In the genomic region with DNA sequence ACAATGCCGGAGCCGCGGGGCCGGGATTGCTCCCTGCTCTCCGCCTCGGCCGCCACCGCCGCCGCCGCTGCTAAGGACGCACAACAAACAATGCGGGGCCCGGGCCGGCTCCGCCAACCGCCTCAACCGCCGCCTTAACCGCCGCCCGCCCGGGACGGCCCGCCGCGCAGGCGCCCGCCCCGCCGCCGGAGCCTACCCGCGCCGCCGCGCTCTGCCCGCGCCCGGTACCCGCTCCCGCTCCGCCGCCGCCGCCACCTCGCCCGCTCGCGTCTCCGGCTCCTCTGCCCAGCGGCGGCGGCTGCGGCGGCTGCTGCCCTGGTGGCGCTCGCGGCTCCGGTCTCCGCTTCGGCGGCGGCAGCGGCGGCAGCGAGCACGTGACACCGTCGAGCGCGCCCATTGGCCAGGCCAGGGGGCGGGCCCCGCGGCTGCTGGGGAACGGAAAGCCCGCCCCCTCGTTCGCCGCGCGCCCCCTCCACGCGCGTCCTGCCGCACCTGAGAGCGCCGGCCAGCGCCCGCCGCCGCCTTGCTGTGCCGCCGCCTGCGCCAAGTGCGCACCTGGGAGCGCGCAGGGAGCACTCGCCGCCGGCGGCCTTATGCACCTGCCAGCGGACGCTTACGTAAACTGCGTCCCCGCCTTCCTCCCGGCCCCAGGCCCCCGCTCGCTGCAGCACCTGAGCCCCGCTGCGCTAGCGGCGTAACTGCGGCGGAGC, we compare ENCODE assay signal across 8 cellular contexts. TPM values are rescaled to one million over a fixed set of nuclear protein-coding genes. Genes with fewer than 3 reads are reported as not detected.
A peak's percentile ranks its signal among the peaks of the same experiment; 100 is the strongest.
DNase-seq lines count a peak whose midpoint lies in the region; ATAC-seq and TF ChIP-seq lines count a peak whose summit lies in the region.

STRBP (minus strand) TSS at position 347 of the 710 bp plus-strand sequence. CDS start 84,452 bp downstream, outside the sequence.

- no peaks in the 10 kb centered on the region for H3K27me3 Mint-ChIP-seq in CD4-positive, alpha-beta memory T cell
- H3K27me3 Mint-ChIP-seq in activated CD8-positive, alpha-beta T cell treated with anti-CD3 and anti-CD28 coated beads, Interleukin-2, amount 10 ng/mL, durations not matched to agents 7 days and 5 days (ENCODE audit: low read depth): peaks cover 3% of the 10 kb centered on the region
- no peaks in the 10 kb centered on the region for H3K27me3 Mint-ChIP-seq in memory B cell

- intact Hi-C loops in CD4-positive, alpha-beta memory T cell (cut with micrococcal nuclease): loop anchor here (1.0 to 10.0 kb wide), 4 partner anchors 54 to 440 kb away; partner anchors contain the start of genes PDCL and RABGAP1

- peaks cover 19 to 33% (median 25%) of the 10 kb centered on the region in 4 donors for H3K4me1 Mint-ChIP-seq in CD4-positive, alpha-beta memory T cell
- H3K4me1 Mint-ChIP-seq in activated CD8-positive, alpha-beta T cell treated with anti-CD3 and anti-CD28 coated beads, Interleukin-2, amount 10 ng/mL, durations not matched to agents 7 days and 5 days (ENCODE audit: low read depth): peaks cover 26% of the 10 kb centered on the region
- H3K4me1 Mint-ChIP-seq in memory B cell: peaks cover 44% of the 10 kb centered on the region

- peak; percentile 89 for ATAC-seq in GM19463 (IDR thresholded peaks at IDR 0.05; ENCODE audit: unreplicated experiment)
- peak; percentile 93 for ATAC-seq in activated CD8-positive, alpha-beta T cell treated with anti-CD3 and anti-CD28 coated beads, Interleukin-2, amount 10 ng/mL, durations not matched to agents 7 days and 5 days
- peak; percentile 90 for ATAC-seq in memory B cell (ENCODE audit: low read depth)

- TF ChIP-seq CTCF in HL-60 (IDR thresholded peaks at IDR 0.05; ENCODE audit: insufficient read depth, low read length): no peak

- no peaks in the 10 kb centered on the region for H3K9me3 Mint-ChIP-seq in CD4-positive, alpha-beta memory T cell
- H3K9me3 Mint-ChIP-seq in activated CD8-positive, alpha-beta T cell treated with anti-CD3 and anti-CD28 coated beads, Interleukin-2, amount 10 ng/mL, durations not matched to agents 7 days and 5 days (ENCODE audit: insufficient read depth): no peaks in the 10 kb centered on the region
- no peaks in the 10 kb centered on the region for H3K9me3 Mint-ChIP-seq in memory B cell

- no peaks in the 10 kb centered on the region for H3K36me3 ChIP-seq in CD4-positive, alpha-beta memory T cell (ENCODE audit: insufficient read depth, low read length)

- H3K27ac Mint-ChIP-seq in CD4-positive, alpha-beta memory T cell: peak within 1 kb of the TSS; percentile 77 to 94 (median 89)
- peak within 1 kb of the TSS; percentile 70 for H3K27ac Mint-ChIP-seq in activated CD8-positive, alpha-beta T cell treated with anti-CD3 and anti-CD28 coated beads, Interleukin-2, amount 10 ng/mL, durations not matched to agents 7 days and 5 days
- H3K27ac Mint-ChIP-seq in memory B cell: peak within 1 kb of the TSS; percentile 76

- no peaks in the 10 kb centered on the region for H3K9me3 ChIP-seq in CD4-positive, alpha-beta memory T cell (ENCODE audit: control insufficient read depth in 1 of 2, low read length in 2 of 2)

- H3K4me3 Mint-ChIP-seq in CD4-positive, alpha-beta memory T cell: peak within 1 kb of the TSS; percentile 82 to 93 (median 90)
- peak within 1 kb of the TSS; percentile 76 for H3K4me3 Mint-ChIP-seq in activated CD8-positive, alpha-beta T cell treated with anti-CD3 and anti-CD28 coated beads, Interleukin-2, amount 10 ng/mL, durations not matched to agents 7 days and 5 days
- peak within 1 kb of the TSS; percentile 86 for H3K4me3 Mint-ChIP-seq in memory B cell

- POLR2A ChIA-PET in CD4-positive, alpha-beta memory T cell (lab: Charles Lee; ENCODE audit: partially characterized antibody): interaction anchor here (0.7 to 1.8 kb wide), 5 partner anchors 37 to 365 kb away, joined by 3 to 12 read pairs (median 4); no protein-coding TSS in a partner anchor
- POLR2A ChIA-PET in activated CD8-positive, alpha-beta T cell treated with anti-CD3 and anti-CD28 coated beads, Interleukin-2, amount 10 ng/mL, durations not matched to agents 7 days and 5 days (lab: Charles Lee): interaction anchor here (0.6 to 1.3 kb wide), 3 partner anchors 37 to 409 kb away, joined by 3 to 4 read pairs (median 3); no protein-coding TSS in a partner anchor

- H3K4me3 ChIP-seq in CD4-positive, alpha-beta memory T cell (ENCODE audit: low read length in 2 of 2): peak within 1 kb of the TSS; percentile 68 to 76
- H3K4me3 ChIP-seq in HL-60 (replicated peaks; ENCODE audit: insufficient read depth, low read length): peak within 1 kb of the TSS; percentile 84

- H3K36me3 Mint-ChIP-seq in CD4-positive, alpha-beta memory T cell: no peaks in the 10 kb centered on the region
- H3K36me3 Mint-ChIP-seq in activated CD8-positive, alpha-beta T cell treated with anti-CD3 and anti-CD28 coated beads, Interleukin-2, amount 10 ng/mL, durations not matched to agents 7 days and 5 days (ENCODE audit: low read depth): no peaks in the 10 kb centered on the region
- H3K36me3 Mint-ChIP-seq in memory B cell: no peaks in the 10 kb centered on the region

- DNase-seq in CD4-positive, alpha-beta memory T cell: peak; percentile 89 to 98 (median 95)
- DNase-seq in HL-60 (ENCODE audit: low read depth in 1 of 2, low spot score in 1 of 2): peak; percentile 74 to 83
- DNase-seq in NCI-H82 treated with DMSO at 0.1 percent for 48 hours (lab: John Stamatoyannopoulos, UW; ENCODE audit: unreplicated experiment): peak; percentile 67
- peak; percentile 92 for DNase-seq in activated CD8-positive, alpha-beta T cell treated with anti-CD3 and anti-CD28 coated beads, Interleukin-2, amount 10 ng/mL, durations not matched to agents 7 days and 5 days
- peak; percentile 86 for DNase-seq in effector CD8-positive, alpha-beta T cell (lab: John Stamatoyannopoulos, UW)
- DNase-seq in memory B cell (ENCODE audit: low spot score in 2 of 2): peak; percentile 96 to 98
- peak; percentile 82 for DNase-seq in stimulated activated CD8-positive, alpha-beta memory T cell treated with anti-CD3 and anti-CD28 coated beads, Interleukin-12 subunit alpha, Interleukin-12 subunit beta, amount 100 ng/mL, for 1 hour (ENCODE audit: low read depth)

- H3K4me1 ChIP-seq in CD4-positive, alpha-beta memory T cell (ENCODE audit: insufficient read depth, low read length): peaks cover 22% of the 10 kb centered on the region

- H3K27me3 ChIP-seq in CD4-positive, alpha-beta memory T cell (ENCODE audit: insufficient read depth, low read length): no peaks in the 10 kb centered on the region
- H3K27me3 ChIP-seq in HL-60 (ENCODE audit: insufficient read depth, poor library complexity, severe bottlenecking): no peaks in the 10 kb centered on the region

- peak within 1 kb of the TSS; percentile 63 for H3K27ac ChIP-seq in CD4-positive, alpha-beta memory T cell (ENCODE audit: low read depth, low read length)
- peak within 1 kb of the TSS; percentile 62 for H3K27ac ChIP-seq in HL-60 (replicated peaks)

- CTCF ChIA-PET in CD4-positive, alpha-beta memory T cell (lab: Charles Lee; ENCODE audit: partially characterized antibody): interaction anchor here (0.9 to 1.5 kb wide), 5 partner anchors 13 to 81 kb away, joined by 3 to 9 read pairs (median 3); no protein-coding TSS in a partner anchor
- CTCF ChIA-PET in activated CD8-positive, alpha-beta T cell treated with anti-CD3 and anti-CD28 coated beads, Interleukin-2, amount 10 ng/mL, durations not matched to agents 7 days and 5 days (lab: Charles Lee): interaction anchor here (0.6 to 2.2 kb wide), 8 partner anchors 14 to 967 kb away, joined by 3 to 9 read pairs (median 4); no protein-coding TSS in a partner anchor

RNA-seq across cellular contexts. Expression of gene STRBP, which starts in this region (rescaled TPM):
- 10 to 100 TPM; 21.1 to 23.8 TPM for total RNA-seq in CD4-positive, alpha-beta memory T cell
- 10 to 100 TPM; 17.5 to 21.5 TPM for polyA plus RNA-seq in CD4-positive, alpha-beta memory T cell
- 10 to 100 TPM; 26.1 to 26.5 TPM for total RNA-seq in activated CD8-positive, alpha-beta T cell treated with anti-CD3 and anti-CD28 coated beads, Interleukin-2, amount 10 ng/mL, durations not matched to agents 7 days and 5 days

Comparison
In these comparisons a context has a peak if more than half of its experiments do, and no peak if none do; other contexts are left out.
1. Peak in every context shown above with its lines: DNase-seq, ATAC-seq, H3K4me3 ChIP-seq and H3K27ac ChIP-seq.